In the genomic region with DNA sequence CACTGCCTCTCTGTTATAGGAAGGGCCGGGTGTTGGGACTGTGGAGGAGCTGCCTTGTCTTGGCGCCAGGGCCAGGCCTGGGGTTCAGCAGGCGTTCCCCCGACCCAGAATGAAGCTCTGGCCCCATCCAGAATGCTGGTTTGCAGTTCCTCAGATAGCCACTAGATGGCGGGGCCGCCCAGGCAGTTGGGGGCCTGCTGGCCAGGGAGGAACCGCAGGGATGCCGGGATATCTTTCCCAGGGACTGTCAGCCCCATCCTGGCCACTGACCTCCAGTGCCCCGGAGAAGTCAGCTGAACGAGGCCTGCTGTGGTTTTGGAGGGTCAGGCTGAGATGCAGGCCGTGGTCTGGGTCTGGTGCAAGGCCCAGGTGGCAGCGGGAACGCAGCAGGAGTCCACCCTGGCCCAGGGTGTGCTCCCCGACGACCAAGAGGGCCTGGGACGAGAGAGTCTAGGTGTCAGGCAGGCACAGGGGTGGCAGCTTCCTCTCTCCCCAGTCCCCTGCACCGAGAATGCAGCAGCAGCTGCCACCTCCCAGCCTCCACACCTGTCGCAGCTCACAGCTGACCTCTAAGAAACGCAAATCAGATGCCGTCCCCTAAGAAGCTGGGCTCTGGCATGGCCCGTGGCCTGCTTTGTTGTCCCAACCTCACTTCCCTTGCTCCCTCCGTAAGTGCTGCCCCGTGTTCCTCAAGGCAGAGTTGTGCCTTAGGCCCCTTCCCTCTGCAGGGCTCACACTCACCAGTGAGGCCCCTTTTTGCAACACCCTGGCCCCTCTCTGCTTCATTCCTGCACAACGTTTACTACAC, we compare ENCODE assay signal across 1 cellular context.
TF ChIP-seq lines count a peak whose summit lies in the region.

No MANE protein-coding gene starts in this region.

TF ChIP-seq in WTC11, 78 proteins besides CTCF, POLR2A, EP300 and RAD21 (continued from another document):
- TF ChIP-seq, protein P1, sequence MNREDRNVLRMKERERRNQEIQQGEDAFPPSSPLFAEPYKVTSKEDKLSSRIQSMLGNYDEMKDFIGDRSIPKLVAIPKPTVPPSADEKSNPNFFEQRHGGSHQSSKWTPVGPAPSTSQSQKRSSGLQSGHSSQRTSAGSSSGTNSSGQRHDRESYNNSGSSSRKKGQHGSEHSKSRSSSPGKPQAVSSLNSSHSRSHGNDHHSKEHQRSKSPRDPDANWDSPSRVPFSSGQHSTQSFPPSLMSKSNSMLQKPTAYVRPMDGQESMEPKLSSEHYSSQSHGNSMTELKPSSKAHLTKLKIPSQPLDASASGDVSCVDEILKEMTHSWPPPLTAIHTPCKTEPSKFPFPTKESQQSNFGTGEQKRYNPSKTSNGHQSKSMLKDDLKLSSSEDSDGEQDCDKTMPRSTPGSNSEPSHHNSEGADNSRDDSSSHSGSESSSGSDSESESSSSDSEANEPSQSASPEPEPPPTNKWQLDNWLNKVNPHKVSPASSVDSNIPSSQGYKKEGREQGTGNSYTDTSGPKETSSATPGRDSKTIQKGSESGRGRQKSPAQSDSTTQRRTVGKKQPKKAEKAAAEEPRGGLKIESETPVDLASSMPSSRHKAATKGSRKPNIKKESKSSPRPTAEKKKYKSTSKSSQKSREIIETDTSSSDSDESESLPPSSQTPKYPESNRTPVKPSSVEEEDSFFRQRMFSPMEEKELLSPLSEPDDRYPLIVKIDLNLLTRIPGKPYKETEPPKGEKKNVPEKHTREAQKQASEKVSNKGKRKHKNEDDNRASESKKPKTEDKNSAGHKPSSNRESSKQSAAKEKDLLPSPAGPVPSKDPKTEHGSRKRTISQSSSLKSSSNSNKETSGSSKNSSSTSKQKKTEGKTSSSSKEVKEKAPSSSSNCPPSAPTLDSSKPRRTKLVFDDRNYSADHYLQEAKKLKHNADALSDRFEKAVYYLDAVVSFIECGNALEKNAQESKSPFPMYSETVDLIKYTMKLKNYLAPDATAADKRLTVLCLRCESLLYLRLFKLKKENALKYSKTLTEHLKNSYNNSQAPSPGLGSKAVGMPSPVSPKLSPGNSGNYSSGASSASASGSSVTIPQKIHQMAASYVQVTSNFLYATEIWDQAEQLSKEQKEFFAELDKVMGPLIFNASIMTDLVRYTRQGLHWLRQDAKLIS (CRISPR knock-in tag; IDR thresholded peaks at IDR 0.05; ENCODE audit: borderline replicate concordance) = no peak
